Comparison of ENCODE assay signal across 1 cellular context in genomic region chr20:37285664-37286374, GRCh38.
TF ChIP-seq lines count a peak whose summit lies in the region.

No MANE protein-coding gene starts in this region.

TF ChIP-seq in HepG2, 621 proteins besides CTCF, POLR2A, EP300 and RAD21 (continued from another document and continues in another):
- TF ChIP-seq ZNF318 (CRISPR knock-in tag; IDR thresholded peaks at IDR 0.05), result no peak
- no peak for TF ChIP-seq PTBP1 (IDR thresholded peaks at IDR 0.05; ENCODE audit: low read depth, low read length, poor library complexity, severe bottlenecking)
- TF ChIP-seq ZNF616 (CRISPR knock-in tag; IDR thresholded peaks at IDR 0.05; ENCODE audit: low read depth), result no peak
- no peak for TF ChIP-seq NRL (CRISPR knock-in tag; IDR thresholded peaks at IDR 0.05; ENCODE audit: borderline replicate concordance)
- no peak for TF ChIP-seq ATF1 (CRISPR knock-in tag; IDR thresholded peaks at IDR 0.05)
- TF ChIP-seq NPAS2 (CRISPR knock-in tag; IDR thresholded peaks at IDR 0.05; ENCODE audit: borderline replicate concordance), result no peak
- no peak; the same call in 1 of the 2 replicates for TF ChIP-seq JDP2 (CRISPR knock-in tag; IDR thresholded peaks at IDR 0.05; ENCODE audit: borderline replicate concordance)
- TF ChIP-seq ZBTB33 (CRISPR knock-in tag; IDR thresholded peaks at IDR 0.05), result peak; percentile 69
- no peak for TF ChIP-seq SALL2 (CRISPR knock-in tag; IDR thresholded peaks at IDR 0.05)
- no peak for TF ChIP-seq HCFC1 (IDR thresholded peaks at IDR 0.05; ENCODE audit: low read depth, low read length)
- no peak for TF ChIP-seq SNAPC5 (CRISPR knock-in tag; IDR thresholded peaks at IDR 0.05; ENCODE audit: borderline replicate concordance)
- peak; percentile 48; the same call in 1 of the 2 replicates for TF ChIP-seq ESRRA (CRISPR knock-in tag; IDR thresholded peaks at IDR 0.05; ENCODE audit: low read depth)
- TF ChIP-seq UBTF (CRISPR knock-in tag; IDR thresholded peaks at IDR 0.05), result peak; percentile 45; the same call in 1 of the 2 replicates
- peak; percentile 48; the same call in 1 of the 2 replicates for TF ChIP-seq ZNF800 (CRISPR knock-in tag; IDR thresholded peaks at IDR 0.05)
- no peak for TF ChIP-seq ZNF576 (CRISPR knock-in tag; IDR thresholded peaks at IDR 0.05)
- no peak for TF ChIP-seq CCAR2 (optimal IDR thresholded peaks at IDR 0.05; ENCODE audit: low read depth, low read length)
- TF ChIP-seq KDM1A (CRISPR knock-in tag; IDR thresholded peaks at IDR 0.05), result 0 out of 2 replicates have a peak, but pooled peaks have one; percentile 73
- no peak for TF ChIP-seq ZNF460 (CRISPR knock-in tag; IDR thresholded peaks at IDR 0.05; ENCODE audit: borderline replicate concordance)
- TF ChIP-seq ZFAT (CRISPR knock-in tag; conservative IDR thresholded peaks at IDR 0.05), result no peak
- 0 out of 2 replicates have a peak, but pooled peaks have one; percentile 18 for TF ChIP-seq ZNF607 (CRISPR knock-in tag; IDR thresholded peaks at IDR 0.05; ENCODE audit: borderline replicate concordance)
- TF ChIP-seq ZNF546 (CRISPR knock-in tag; conservative IDR thresholded peaks at IDR 0.05), result no peak
- TF ChIP-seq ZBTB20 (CRISPR knock-in tag; IDR thresholded peaks at IDR 0.05; ENCODE audit: borderline replicate concordance, low read depth), result no peak; the same call in 1 of the 2 replicates
- no peak for TF ChIP-seq ZNF138 (CRISPR knock-in tag; IDR thresholded peaks at IDR 0.05; ENCODE audit: low read depth)
- TF ChIP-seq NFYB (CRISPR knock-in tag; IDR thresholded peaks at IDR 0.05), result no peak
- TF ChIP-seq RFX5 (IDR thresholded peaks at IDR 0.05; ENCODE audit: low read depth, low read length), result no peak
- TF ChIP-seq ZNF234 (CRISPR knock-in tag; conservative IDR thresholded peaks at IDR 0.05), result no peak
- TF ChIP-seq HNRNPL (IDR thresholded peaks at IDR 0.05; ENCODE audit: low read depth, low read length), result no peak
- TF ChIP-seq PHF20 (CRISPR knock-in tag; IDR thresholded peaks at IDR 0.05), result no peak
- TF ChIP-seq ZNF513 (CRISPR knock-in tag; conservative IDR thresholded peaks at IDR 0.05), result no peak
- no peak for TF ChIP-seq SNAPC4 (CRISPR knock-in tag; IDR thresholded peaks at IDR 0.05)
